In the genomic region with DNA sequence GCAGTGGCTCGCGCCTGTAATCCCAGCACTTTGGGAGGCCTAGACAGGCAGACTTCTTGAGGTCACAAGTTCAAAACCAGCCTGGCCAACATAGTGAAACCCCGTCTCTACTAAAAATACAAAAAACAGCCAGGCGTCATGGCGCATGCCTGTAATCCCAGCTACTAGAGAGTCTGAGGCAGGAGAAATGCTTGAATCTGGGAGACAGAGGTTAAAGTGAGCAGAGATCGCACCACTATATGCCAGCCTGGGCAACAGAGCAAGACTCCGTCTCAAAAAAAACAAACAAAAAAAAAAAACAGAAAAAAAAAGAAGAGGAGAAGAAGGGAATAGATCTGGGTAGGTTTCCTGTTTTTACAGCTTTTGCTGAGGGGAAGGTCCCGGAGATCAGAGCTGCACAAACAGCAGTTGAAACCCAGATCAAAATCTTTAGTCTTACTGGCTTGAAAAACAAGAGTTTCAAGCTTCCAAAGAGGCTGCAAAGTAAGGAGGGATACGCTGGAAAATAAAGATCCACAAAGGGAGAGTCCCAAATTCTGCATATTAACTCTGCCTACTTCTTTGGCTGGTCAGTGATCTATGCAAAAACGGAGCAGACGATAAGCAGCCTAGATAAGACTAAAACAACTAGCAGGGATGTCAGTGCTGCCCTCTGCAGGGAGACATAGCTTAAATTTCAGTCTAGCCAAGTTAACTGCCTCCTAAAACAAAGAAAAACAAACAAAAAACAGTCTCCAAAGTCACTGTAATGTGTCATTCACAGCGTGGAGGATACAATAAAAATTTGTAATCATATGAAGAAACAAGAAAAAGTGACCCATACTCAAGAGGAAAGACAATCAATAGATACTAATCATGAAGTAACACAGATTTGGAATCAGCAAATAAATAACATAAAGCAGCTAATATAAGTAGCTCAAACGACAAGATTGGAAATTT, we compare ENCODE assay signal across 8 cellular contexts.
DNase-seq lines count a peak whose midpoint lies in the region; ATAC-seq and TF ChIP-seq lines count a peak whose summit lies in the region.

No MANE protein-coding gene starts in this region.

- peaks cover 36% of the 10 kb centered on the region for H3K4me1 Mint-ChIP-seq in WTC11

- CTCF ChIA-PET in WTC11 (lab: Charles Lee) = interaction anchor here (0.5 to 3.9 kb wide), 54 partner anchors 9 to 437 kb away, joined by 3 to 23 read pairs (median 4); partner anchors contain the start of genes DCAF17 and METTL8

- H3K18ac ChIP-seq in mesenchymal stem cell (ENCODE audit: low read depth in 1 of 2, low read length in 2 of 2) = no peak overlapping the region

- no peaks in the 10 kb centered on the region for H3K27me3 Mint-ChIP-seq in WTC11 (ENCODE audit: low read depth)

- H2BK120ac ChIP-seq in mesenchymal stem cell (ENCODE audit: low read depth, low read length) = no peak overlapping the region

- no peak overlapping the region for H3K23ac ChIP-seq in mesenchymal stem cell (ENCODE audit: low read length in 2 of 2)

- H3K9ac ChIP-seq in mesenchymal stem cell (ENCODE audit: low read length) (peak overlapping the region; percentile 19), subcutaneous abdominal adipose tissue (ENCODE audit: low read length in 5 of 5) (peak overlapping the region in 2 of 5 donors; percentile 21 to 51)

- no peaks in the 10 kb centered on the region for H3K27me3 ChIP-seq in mesenchymal stem cell (ENCODE audit: control insufficient read depth in 1 of 2, insufficient read depth in 1 of 2, low read length in 2 of 2)
- H3K27me3 ChIP-seq in subcutaneous abdominal adipose tissue (ENCODE audit: control insufficient read depth in 5 of 5, insufficient read depth in 4 of 5, low read length in 5 of 5) = no peaks in the 10 kb centered on the region

- H3K4me3 Mint-ChIP-seq in WTC11 = no peak overlapping the region

- peak overlapping the region; percentile 88 for H3K27ac Mint-ChIP-seq in WTC11

- H3K4ac ChIP-seq in mesenchymal stem cell (ENCODE audit: low read depth in 1 of 2, low read length in 2 of 2) = no peak overlapping the region

- 69% methylated on average over 7 of the region's 13 CpGs for WGBS in mesenchymal stem cell

- H2AFZ ChIP-seq in mesenchymal stem cell (ENCODE audit: low read depth, low read length) = no peak overlapping the region

- H3K4me3 ChIP-seq in mesenchymal stem cell (ENCODE audit: insufficient read depth in 1 of 2, low read depth in 1 of 2, low read length in 2 of 2) = peak overlapping the region in 1 of 2 experiments; percentile 12
- H3K4me3 ChIP-seq in subcutaneous abdominal adipose tissue (ENCODE audit: low read depth in 1 of 5, low read length in 5 of 5) = peak overlapping the region; percentile 32 to 56 (median 44)

- ATAC-seq in WTC11 (peak; percentile 91), GM19324 (IDR thresholded peaks at IDR 0.05; ENCODE audit: low FRiP score, unreplicated experiment) (no peak), HG02852 (IDR thresholded peaks at IDR 0.05; ENCODE audit: unreplicated experiment) (no peak)

- H2AK5ac ChIP-seq in mesenchymal stem cell (ENCODE audit: low read length, severe bottlenecking) = no peak overlapping the region

- H3K4me2 ChIP-seq in mesenchymal stem cell (ENCODE audit: low read length, poor library complexity, severe bottlenecking) = no peak overlapping the region

- H3K36me3 ChIP-seq in mesenchymal stem cell (ENCODE audit: control insufficient read depth in 1 of 2, insufficient read depth in 2 of 2, low read depth in 1 of 2, low read length in 2 of 2) (peaks cover 0 to 7% of the 10 kb centered on the region in 2 experiments), subcutaneous abdominal adipose tissue (ENCODE audit: control insufficient read depth in 5 of 5, insufficient read depth in 5 of 5, low read length in 5 of 5) (no peaks in the 10 kb centered on the region)

- TF ChIP-seq CTCF in LNCAP (IDR thresholded peaks at IDR 0.05) (peak; percentile 64; the same call in 1 of the 2 replicates), WTC11 (IDR thresholded peaks at IDR 0.05) (peak; percentile 38; the same call in 1 of the 2 replicates)

- no peak overlapping the region for H4K8ac ChIP-seq in mesenchymal stem cell (ENCODE audit: low read length)

- DNase-seq in EL (peak; percentile 60), WTC11 (ENCODE audit: low spot score) (peak; percentile 62), ecto neural progenitor cell (ENCODE audit: low spot score) (peak; percentile 50), mesenchymal stem cell (peak; percentile 69)

- H3K4me1 ChIP-seq in mesenchymal stem cell (ENCODE audit: control insufficient read depth, insufficient read depth, low read depth, low read length) (no peaks in the 10 kb centered on the region), subcutaneous abdominal adipose tissue (ENCODE audit: control insufficient read depth in 5 of 5, insufficient read depth in 5 of 5, low read length in 5 of 5) (peaks cover 0 to 10% (median 6%) of the 10 kb centered on the region in 5 donors)

- no peaks in the 10 kb centered on the region for H3K36me3 Mint-ChIP-seq in WTC11

- no peak overlapping the region for H2BK12ac ChIP-seq in mesenchymal stem cell (ENCODE audit: low read length in 2 of 2)

- H3K9me3 ChIP-seq in mesenchymal stem cell (ENCODE audit: control insufficient read depth, low read length) (no peaks in the 10 kb centered on the region), subcutaneous abdominal adipose tissue (ENCODE audit: control insufficient read depth in 5 of 5, low read length in 5 of 5) (no peaks in the 10 kb centered on the region)

- peaks cover 21% of the 10 kb centered on the region for H3K79me1 ChIP-seq in mesenchymal stem cell (replicated peaks; ENCODE audit: low read length, poor library complexity, severe bottlenecking)

- H4K91ac ChIP-seq in mesenchymal stem cell (ENCODE audit: low read length) = no peak overlapping the region

- H3K14ac ChIP-seq in mesenchymal stem cell (ENCODE audit: low read length in 2 of 2) = no peak overlapping the region

- H3K27ac ChIP-seq in mesenchymal stem cell (ENCODE audit: low read length, poor library complexity, severe bottlenecking) (no peak overlapping the region), subcutaneous abdominal adipose tissue (ENCODE audit: low read depth, low read length) (no peak overlapping the region)

- no peaks in the 10 kb centered on the region for H3K9me3 Mint-ChIP-seq in WTC11

- POLR2A ChIA-PET in WTC11 (lab: Charles Lee) = interaction anchor here (1.1 kb wide), 1 partner anchor 114 kb away, joined by 3 read pairs; no protein-coding TSS in a partner anchor

- H2BK15ac ChIP-seq in mesenchymal stem cell (ENCODE audit: low read depth, poor library complexity, severe bottlenecking) = no peak overlapping the region

- no peak overlapping the region for H2BK5ac ChIP-seq in mesenchymal stem cell (ENCODE audit: low read depth, low read length, poor library complexity, severe bottlenecking)

TF ChIP-seq in WTC11, 78 proteins besides CTCF, POLR2A, EP300 and RAD21:
- no peak for TF ChIP-seq TP53 (CRISPR knock-in tag; IDR thresholded peaks at IDR 0.05)
- peak; percentile 81; the same call in 1 of the 2 replicates for TF ChIP-seq ZNF121 (CRISPR knock-in tag; IDR thresholded peaks at IDR 0.05)
- no peak for TF ChIP-seq ZNF396 (CRISPR knock-in tag; IDR thresholded peaks at IDR 0.05; ENCODE audit: borderline replicate concordance)
- TF ChIP-seq, protein P1, sequence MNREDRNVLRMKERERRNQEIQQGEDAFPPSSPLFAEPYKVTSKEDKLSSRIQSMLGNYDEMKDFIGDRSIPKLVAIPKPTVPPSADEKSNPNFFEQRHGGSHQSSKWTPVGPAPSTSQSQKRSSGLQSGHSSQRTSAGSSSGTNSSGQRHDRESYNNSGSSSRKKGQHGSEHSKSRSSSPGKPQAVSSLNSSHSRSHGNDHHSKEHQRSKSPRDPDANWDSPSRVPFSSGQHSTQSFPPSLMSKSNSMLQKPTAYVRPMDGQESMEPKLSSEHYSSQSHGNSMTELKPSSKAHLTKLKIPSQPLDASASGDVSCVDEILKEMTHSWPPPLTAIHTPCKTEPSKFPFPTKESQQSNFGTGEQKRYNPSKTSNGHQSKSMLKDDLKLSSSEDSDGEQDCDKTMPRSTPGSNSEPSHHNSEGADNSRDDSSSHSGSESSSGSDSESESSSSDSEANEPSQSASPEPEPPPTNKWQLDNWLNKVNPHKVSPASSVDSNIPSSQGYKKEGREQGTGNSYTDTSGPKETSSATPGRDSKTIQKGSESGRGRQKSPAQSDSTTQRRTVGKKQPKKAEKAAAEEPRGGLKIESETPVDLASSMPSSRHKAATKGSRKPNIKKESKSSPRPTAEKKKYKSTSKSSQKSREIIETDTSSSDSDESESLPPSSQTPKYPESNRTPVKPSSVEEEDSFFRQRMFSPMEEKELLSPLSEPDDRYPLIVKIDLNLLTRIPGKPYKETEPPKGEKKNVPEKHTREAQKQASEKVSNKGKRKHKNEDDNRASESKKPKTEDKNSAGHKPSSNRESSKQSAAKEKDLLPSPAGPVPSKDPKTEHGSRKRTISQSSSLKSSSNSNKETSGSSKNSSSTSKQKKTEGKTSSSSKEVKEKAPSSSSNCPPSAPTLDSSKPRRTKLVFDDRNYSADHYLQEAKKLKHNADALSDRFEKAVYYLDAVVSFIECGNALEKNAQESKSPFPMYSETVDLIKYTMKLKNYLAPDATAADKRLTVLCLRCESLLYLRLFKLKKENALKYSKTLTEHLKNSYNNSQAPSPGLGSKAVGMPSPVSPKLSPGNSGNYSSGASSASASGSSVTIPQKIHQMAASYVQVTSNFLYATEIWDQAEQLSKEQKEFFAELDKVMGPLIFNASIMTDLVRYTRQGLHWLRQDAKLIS (CRISPR knock-in tag; IDR thresholded peaks at IDR 0.05; ENCODE audit: borderline replicate concordance) = no peak
